Comparison of ENCODE assay signal across 8 cellular contexts in the genomic region with DNA sequence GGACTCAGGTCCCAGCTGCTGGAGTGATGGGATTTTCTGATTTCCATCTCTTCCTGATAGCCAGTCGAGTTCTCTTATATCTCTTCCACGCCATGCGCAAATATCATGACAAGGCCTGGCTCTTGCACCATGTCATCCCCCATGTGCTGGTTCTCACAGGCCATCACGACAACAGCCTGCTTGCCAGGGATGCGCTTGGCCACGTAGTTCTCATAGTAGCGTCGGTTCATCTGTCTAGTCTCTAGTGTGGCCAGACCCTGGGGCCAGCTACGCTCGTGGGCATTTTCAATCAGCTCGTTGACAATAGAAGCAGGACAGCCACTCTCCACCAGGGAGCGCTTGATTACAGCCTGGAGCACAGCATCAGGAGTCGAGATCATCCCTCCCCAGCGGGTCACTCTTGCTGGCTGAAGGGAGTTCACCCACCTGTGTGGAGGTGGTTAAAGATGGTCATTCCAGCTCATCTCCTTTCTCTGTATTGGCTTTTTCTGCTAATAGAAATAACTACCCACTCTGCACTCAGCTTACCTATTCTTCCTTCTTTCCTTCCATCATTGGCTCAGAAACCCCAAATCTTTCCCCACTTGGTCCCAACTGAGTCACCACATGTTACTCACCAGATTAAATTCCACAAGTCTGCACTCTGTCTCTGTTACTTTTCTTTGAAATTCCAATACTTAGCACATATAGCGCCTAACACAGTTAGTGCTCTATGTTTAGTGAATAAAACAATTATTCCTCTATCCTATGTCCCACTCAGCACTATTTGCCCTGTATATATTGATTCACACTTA. TPM values are rescaled to one million over a fixed set of nuclear protein-coding genes. Genes with fewer than 3 reads are reported as not detected.
DNase-seq lines count a peak whose midpoint lies in the region; ATAC-seq and TF ChIP-seq lines count a peak whose summit lies in the region.

No MANE protein-coding gene starts in this region.

- no peak for TF ChIP-seq POLR2A in ovary (IDR thresholded peaks at IDR 0.05)
- no peak for TF ChIP-seq POLR2A in GM18505 (IDR thresholded peaks at IDR 0.05; ENCODE audit: borderline replicate concordance, extremely low read depth, insufficient read depth, insufficient read length)

- TF ChIP-seq CTCF in ovary (IDR thresholded peaks at IDR 0.05): peak in 2 of 3 donors; percentile 16 to 21

- no peak for ATAC-seq in GM18505 (IDR thresholded peaks at IDR 0.05; ENCODE audit: unreplicated experiment)

- DNase-seq in NCI-H1417 (lab: John Stamatoyannopoulos, UW): peak in 2 of 3 experiments; percentile 13 to 56
- no peak for DNase-seq in NCI-H1417 treated with DMSO at 0.1 percent for 48 hours (lab: John Stamatoyannopoulos, UW)
- peak; percentile 75 for DNase-seq in Karpas-422
- peak; percentile 19 to 25 for DNase-seq in activated CD4-positive, alpha-beta T cell treated with anti-CD3 and anti-CD28 coated beads, Interleukin-2, amount 50 U/mL, for 4 hours
- peak; percentile 44 for DNase-seq in fibroblast of gingiva (ENCODE audit: low read depth)
- peak; percentile 31 to 54 (median 43) for DNase-seq in ovary
- DNase-seq in DMS79 (lab: John Stamatoyannopoulos, UW): no peak

- no peaks in the 10 kb centered on the region for H4K20me1 ChIP-seq in Karpas-422 (ENCODE audit: insufficient read depth, low read depth, low read length)

- no peak overlapping the region for H2AFZ ChIP-seq in Karpas-422 (ENCODE audit: low read length)

- H3K27me3 ChIP-seq in Karpas-422 (ENCODE audit: low read length): no peaks in the 10 kb centered on the region
- H3K27me3 ChIP-seq in ovary: no peaks in the 10 kb centered on the region

- no peaks in the 10 kb centered on the region for H3K79me2 ChIP-seq in Karpas-422 (ENCODE audit: low read length)

- H3K36me3 ChIP-seq in Karpas-422 (ENCODE audit: insufficient read depth, low read length): peaks cover 29% of the 10 kb centered on the region; the same call in 1 of the 2 replicates
- peaks cover 2% of the 10 kb centered on the region for H3K36me3 ChIP-seq in ovary

- H3K4me1 ChIP-seq in Karpas-422 (ENCODE audit: low read length): peaks cover 30% of the 10 kb centered on the region
- H3K4me1 ChIP-seq in ovary (ENCODE audit: insufficient read depth): no peaks in the 10 kb centered on the region

- intact Hi-C loops in ovary (cut with DNase I): no loop called here

- no peaks in the 10 kb centered on the region for H3K9me2 ChIP-seq in Karpas-422 (replicated peaks; ENCODE audit: insufficient read depth, low read length)

- no peak for TF ChIP-seq EP300 in ovary (IDR thresholded peaks at IDR 0.05)

- H3K4me2 ChIP-seq in Karpas-422 (ENCODE audit: low read depth, low read length, poor library complexity, severe bottlenecking): no peak overlapping the region

- no peak overlapping the region for H3K27ac ChIP-seq in Karpas-422 (ENCODE audit: low read length)
- no peak overlapping the region for H3K27ac ChIP-seq in ovary

- no peak overlapping the region for H3K9ac ChIP-seq in Karpas-422 (ENCODE audit: low read length)

- H3K4me3 ChIP-seq in Karpas-422 (ENCODE audit: low read length): no peak overlapping the region
- no peak overlapping the region for H3K4me3 ChIP-seq in ovary

- 55 to 59% (median 56%) methylated on average over 15 of the region's 15 CpGs for WGBS in ovary, 3 donors

- H3K9me3 ChIP-seq in Karpas-422 (ENCODE audit: low read length) (no peaks in the 10 kb centered on the region), ovary (no peaks in the 10 kb centered on the region)

RNA-seq across cellular contexts. Expression of a gene that starts 15.2 kb away (rescaled TPM):
- total RNA-seq in Karpas-422 (2014; rRNA removed; shearing (Covaris generic); ENCODE audit: low replicate concordance): 52.0 and 63.6 TPM in 2 replicates
- 10 to 100 TPM; 34.1 to 55.6 (median 40.6) TPM for total RNA-seq in ovary
- polyA plus RNA-seq in ovary: 10 to 100 TPM; 29.4 to 45.1 TPM

RNA-seq across cellular contexts. Expression of a gene that starts 17.3 kb away (rescaled TPM):
- total RNA-seq in Karpas-422 (2014; rRNA removed; shearing (Covaris generic); ENCODE audit: low replicate concordance): 26.2 and 42.2 TPM in 2 replicates
- total RNA-seq in ovary: 100 to 1,000 TPM in 5 of 7 donors, 10 to 100 TPM in 2; 57.9 to 172 (median 117) TPM
- polyA plus RNA-seq in ovary: 100 to 1,000 TPM in 1 of 2 donors, 10 to 100 TPM in 1; 66.4 to 139 TPM

RNA-seq across cellular contexts. Expression of a gene that starts 17.6 kb away (rescaled TPM):
- total RNA-seq in Karpas-422 (2014; rRNA removed; shearing (Covaris generic); ENCODE audit: low replicate concordance): 45.6 and 54.2 TPM in 2 replicates
- 10 to 100 TPM; 19.8 to 43.7 (median 28.9) TPM for total RNA-seq in ovary
- 10 to 100 TPM; 25.0 to 37.5 TPM for polyA plus RNA-seq in ovary

RNA-seq across cellular contexts. Expression of a gene that starts 23.3 kb away (rescaled TPM):
- 0.61 TPM in 1 of 2 replicates, not detected in the other for total RNA-seq in Karpas-422 (2014; rRNA removed; shearing (Covaris generic); ENCODE audit: low replicate concordance)
- under 1 TPM; 0.25 to 0.85 (median 0.69) TPM for total RNA-seq in ovary
- under 1 TPM in 1 of 2 donors, not detected in 1; 0.28 TPM for polyA plus RNA-seq in ovary

RNA-seq across cellular contexts. Expression of a gene that starts 48.4 kb away (rescaled TPM):
- 640 and 780 TPM in 2 replicates for total RNA-seq in Karpas-422 (2014; rRNA removed; shearing (Covaris generic); ENCODE audit: low replicate concordance)
- total RNA-seq in ovary: 1,000 to 10,000 TPM in 5 of 7 donors, 100 to 1,000 TPM in 2; 782 to 1,485 (median 1,329) TPM
- polyA plus RNA-seq in ovary: 1,000 to 10,000 TPM; 1,579 to 3,375 TPM

Comparison
In these comparisons a context has a peak if more than half of its experiments do, and no peak if none do; other contexts are left out.
1. DNase-seq: peak in NCI-H1417 (2 of 3), Karpas-422 (single experiment), activated CD4-positive, alpha-beta T cell treated with anti-CD3 and anti-CD28 coated beads, Interleukin-2, amount 50 U/mL, for 4 hours (2 of 2), fibroblast of gingiva (single experiment) and ovary (5 of 5); none in NCI-H1417 treated with DMSO at 0.1 percent for 48 hours (single experiment) and DMS79 (single experiment).